ENCODE assay signal across 22 cellular contexts in genomic region chr4:6354119-6354518, GRCh38.
"Had no signal": no experiment of that assay in that cellular context is flagged by ENCODE, and none has a peak within 500 bp of the region (broad histone marks: within the 10 kb centered on the region; RNA-seq: fewer than 3 reads in every experiment).

No MANE protein-coding gene starts in this region.

- H3K4me3 Mint-ChIP-seq: activated CD4-positive, alpha-beta T cell treated with anti-CD3 and anti-CD28 coated beads, Interleukin-2, amount 10 ng/mL, durations not matched to agents 24 days and 14 days; activated naive CD8-positive, alpha-beta T cell treated with anti-CD3 and anti-CD28 coated beads, Interleukin-2, amount 50 U/mL, for 24 hours; naive B cell had no signal

- ATAC-seq: activated naive CD8-positive, alpha-beta T cell treated with anti-CD3 and anti-CD28 coated beads, Interleukin-2, amount 50 U/mL, for 24 hours; left lobe of liver had no signal

- H3K4me3 ChIP-seq: esophagus squamous epithelium, skin epidermis, tibial artery had no signal

- H3K27ac ChIP-seq: esophagus squamous epithelium, skin epidermis, tibial artery had no signal

- H3K9me3 Mint-ChIP-seq: activated CD4-positive, alpha-beta T cell treated with anti-CD3 and anti-CD28 coated beads, Interleukin-2, amount 10 ng/mL, durations not matched to agents 24 days and 14 days; activated naive CD8-positive, alpha-beta T cell treated with anti-CD3 and anti-CD28 coated beads, Interleukin-2, amount 50 U/mL, for 24 hours had no signal

- H3K36me3 Mint-ChIP-seq: naive B cell had no signal

- H3K36me3 ChIP-seq: tibial artery had no signal

- H3K4me1 ChIP-seq: esophagus squamous epithelium, tibial artery had no signal

- H3K27ac Mint-ChIP-seq: activated CD4-positive, alpha-beta T cell treated with anti-CD3 and anti-CD28 coated beads, Interleukin-2, amount 10 ng/mL, durations not matched to agents 24 days and 14 days; activated naive CD8-positive, alpha-beta T cell treated with anti-CD3 and anti-CD28 coated beads, Interleukin-2, amount 50 U/mL, for 24 hours had no signal

- H3K9me3 ChIP-seq: esophagus squamous epithelium, tibial artery had no signal

- FAIRE-seq: endothelial cell of umbilical vein, keratinocyte, TTC549 had no signal

- DNase-seq: activated CD4-positive, alpha-beta T cell treated with anti-CD3 and anti-CD28 coated beads, Interleukin-2, amount 10 ng/mL, durations not matched to agents 24 days and 14 days; activated CD4-positive, CD25-positive, alpha-beta regulatory T cell; activated CD8-positive, alpha-beta memory T cell treated with anti-CD3 and anti-CD28 coated beads, Interleukin-2, amount 50 U/mL, for 48 hours; activated naive CD4-positive, alpha-beta T cell treated with Interleukin-2 at 50 U/mL for 16 hours; activated naive CD8-positive, alpha-beta T cell treated with anti-CD3 and anti-CD28 coated beads, Interleukin-2, amount 50 U/mL, for 24 hours; aorta; cortex of kidney; effector CD4-positive, alpha-beta T cell; esophagus squamous epithelium; hippocampal formation; naive B cell; nucleus accumbens; stimulated activated CD4-positive, alpha-beta T cell treated with anti-CD3 and anti-CD28 coated beads, Interleukin-15, amount 100 ng/mL, for 24 hours; stimulated activated CD4-positive, alpha-beta T cell treated with anti-CD3 and anti-CD28 coated beads, Interleukin-4, amount 100 ng/mL, for 1 hour; stimulated activated naive CD4-positive, alpha-beta T cell; T-helper 2 cell; tibial artery had no signal

- H3K4me1 Mint-ChIP-seq: activated CD4-positive, alpha-beta T cell treated with anti-CD3 and anti-CD28 coated beads, Interleukin-2, amount 10 ng/mL, durations not matched to agents 24 days and 14 days; activated naive CD8-positive, alpha-beta T cell treated with anti-CD3 and anti-CD28 coated beads, Interleukin-2, amount 50 U/mL, for 24 hours had no signal
